Comparison of ENCODE assay signal across 1 cellular context in the genomic region with DNA sequence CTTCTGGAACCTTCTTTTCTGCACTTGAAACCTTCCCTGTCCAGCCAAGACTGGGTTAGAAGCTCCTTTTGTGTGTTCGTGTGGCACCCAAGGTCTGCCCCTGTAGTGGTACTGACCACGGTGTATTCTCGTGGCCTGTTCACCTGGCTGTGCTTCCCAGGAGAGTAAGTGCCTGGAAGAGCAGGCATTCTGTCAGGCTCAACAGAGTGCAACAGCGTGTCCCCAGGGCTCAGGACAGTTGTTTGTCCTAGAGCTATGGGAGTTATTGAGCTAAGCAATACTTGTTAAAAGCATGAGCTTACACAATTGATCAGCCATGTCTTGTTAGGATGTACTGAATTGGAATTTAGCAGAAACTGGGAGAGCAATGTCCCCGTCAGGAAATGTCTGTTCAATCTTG.
A peak's percentile ranks its signal among the peaks of the same experiment; 100 is the strongest.
TF ChIP-seq lines count a peak whose summit lies in the region.

No MANE protein-coding gene starts in this region.

TF ChIP-seq in GM12878, 131 proteins besides CTCF, POLR2A, EP300 and RAD21:
- TF ChIP-seq, protein P1, sequence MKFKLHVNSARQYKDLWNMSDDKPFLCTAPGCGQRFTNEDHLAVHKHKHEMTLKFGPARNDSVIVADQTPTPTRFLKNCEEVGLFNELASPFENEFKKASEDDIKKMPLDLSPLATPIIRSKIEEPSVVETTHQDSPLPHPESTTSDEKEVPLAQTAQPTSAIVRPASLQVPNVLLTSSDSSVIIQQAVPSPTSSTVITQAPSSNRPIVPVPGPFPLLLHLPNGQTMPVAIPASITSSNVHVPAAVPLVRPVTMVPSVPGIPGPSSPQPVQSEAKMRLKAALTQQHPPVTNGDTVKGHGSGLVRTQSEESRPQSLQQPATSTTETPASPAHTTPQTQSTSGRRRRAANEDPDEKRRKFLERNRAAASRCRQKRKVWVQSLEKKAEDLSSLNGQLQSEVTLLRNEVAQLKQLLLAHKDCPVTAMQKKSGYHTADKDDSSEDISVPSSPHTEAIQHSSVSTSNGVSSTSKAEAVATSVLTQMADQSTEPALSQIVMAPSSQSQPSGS (IDR thresholded peaks at IDR 0.05; ENCODE audit: low read length) = no peak
- TF ChIP-seq IKZF1 (conservative IDR thresholded peaks at IDR 0.05) (no peak), SMARCA5 (IDR thresholded peaks at IDR 0.05) (0 out of 2 replicates have a peak, but pooled peaks have one; percentile 21), SP1 (IDR thresholded peaks at IDR 0.05; ENCODE audit: low read depth, low read length) (no peak), IKZF2 (IDR thresholded peaks at IDR 0.05) (peak in 1 of 2 experiments; percentile 24; a peak in 1 of 4 replicates), YY1 (IDR thresholded peaks at IDR 0.05; ENCODE audit: low read depth, low read length) (no peak), FOS (IDR thresholded peaks at IDR 0.05; ENCODE audit: borderline replicate concordance, extremely low read depth, insufficient read length) (no peak), PAX5 (IDR thresholded peaks at IDR 0.05; ENCODE audit: borderline replicate concordance, low read depth, low read length) (0 out of 2 replicates have a peak, but pooled peaks have one; percentile 9)
- TF ChIP-seq, protein P2, sequence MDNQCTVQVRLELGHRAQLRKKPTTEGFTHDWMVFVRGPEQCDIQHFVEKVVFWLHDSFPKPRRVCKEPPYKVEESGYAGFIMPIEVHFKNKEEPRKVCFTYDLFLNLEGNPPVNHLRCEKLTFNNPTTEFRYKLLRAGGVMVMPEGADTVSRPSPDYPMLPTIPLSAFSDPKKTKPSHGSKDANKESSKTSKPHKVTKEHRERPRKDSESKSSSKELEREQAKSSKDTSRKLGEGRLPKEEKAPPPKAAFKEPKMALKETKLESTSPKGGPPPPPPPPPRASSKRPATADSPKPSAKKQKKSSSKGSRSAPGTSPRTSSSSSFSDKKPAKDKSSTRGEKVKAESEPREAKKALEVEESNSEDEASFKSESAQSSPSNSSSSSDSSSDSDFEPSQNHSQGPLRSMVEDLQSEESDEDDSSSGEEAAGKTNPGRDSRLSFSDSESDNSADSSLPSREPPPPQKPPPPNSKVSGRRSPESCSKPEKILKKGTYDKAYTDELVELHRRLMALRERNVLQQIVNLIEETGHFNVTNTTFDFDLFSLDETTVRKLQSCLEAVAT (IDR thresholded peaks at IDR 0.05) = peak; percentile 18; the same call in 1 of the 2 replicates
